Comparison of ENCODE assay signal across 12 cellular contexts in the genomic region with DNA sequence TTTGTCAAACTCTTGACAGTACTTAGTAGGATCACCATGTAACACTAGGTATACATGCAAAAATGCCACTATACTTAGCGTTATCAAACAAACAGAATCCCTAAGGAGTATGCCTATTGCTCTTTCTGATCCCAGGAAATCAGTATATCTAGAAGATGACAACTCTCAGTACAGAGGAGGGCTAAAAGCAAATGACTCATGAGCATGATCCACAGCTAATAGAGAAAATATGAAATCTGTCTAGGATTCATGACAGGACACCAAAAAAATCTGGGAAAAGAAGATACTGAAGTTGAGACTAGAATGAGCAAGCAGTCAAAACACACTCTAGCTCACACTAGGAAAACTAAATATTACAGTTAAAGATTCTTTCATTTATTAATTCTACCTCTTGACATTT.
DNase-seq lines count a peak whose midpoint lies in the region; ATAC-seq and TF ChIP-seq lines count a peak whose summit lies in the region.
"Had no signal": no experiment of that assay in that cellular context is flagged by ENCODE, and none has a peak within 500 bp of the region (broad histone marks: within the 10 kb centered on the region; RNA-seq: fewer than 3 reads in every experiment).

No MANE protein-coding gene starts in this region.

- no peaks in the 10 kb centered on the region for H3K9me3 Mint-ChIP-seq in activated naive CD4-positive, alpha-beta T cell treated with anti-CD3 and anti-CD28 coated beads, Interleukin-2, amount 50 U/mL, for 72 hours

- H3K79me2 ChIP-seq in ACC112 (ENCODE audit: control insufficient read depth, insufficient read depth, low read length, unreplicated experiment) (no peaks in the 10 kb centered on the region), GM23248 (ENCODE audit: insufficient read depth) (peaks cover 4% of the 10 kb centered on the region)

- H3K4me3 ChIP-seq in ACC112 (ENCODE audit: low read depth, low read length) (no peak overlapping the region), GM23248 (no peak overlapping the region), foreskin fibroblast (ENCODE audit: low read depth in 1 of 2, low read length in 2 of 2) (no peak overlapping the region)
- H3K4me3 ChIP-seq: cardiac muscle cell had no signal

- in situ Hi-C loops in GM23248 (cut with MboI), result no loop called here

- WGBS in GM23248 (ENCODE audit: low coverage in 1 of 2, low lambda C conversion rate in 2 of 2, missing lambda C conversion rate in 2 of 2), 2 experiments, result 75 to 78% methylated on average over 1 of the region's 1 CpG

- H3K4me2 ChIP-seq in GM23248 (ENCODE audit: unreplicated experiment), result peak overlapping the region; percentile 38

- H3K36me3 Mint-ChIP-seq in activated naive CD4-positive, alpha-beta T cell treated with anti-CD3 and anti-CD28 coated beads, Interleukin-2, amount 50 U/mL, for 72 hours, result peaks cover 0 to 45% of the 10 kb centered on the region in 2 donors

- H3K36me3 ChIP-seq in ACC112 (ENCODE audit: insufficient read depth, low read length) (no peaks in the 10 kb centered on the region), GM23248 (ENCODE audit: low read depth) (no peaks in the 10 kb centered on the region)

- no peak overlapping the region for H3K9ac ChIP-seq in GM23248

- no peaks in the 10 kb centered on the region for H4K20me1 ChIP-seq in GM23248 (ENCODE audit: insufficient read depth)

- H2AFZ ChIP-seq in ACC112 (ENCODE audit: low read length, unreplicated experiment) (no peak overlapping the region), GM23248 (no peak overlapping the region)

- peaks cover 15% of the 10 kb centered on the region; the same call in 1 of the 2 replicates for H3F3A ChIP-seq in GM23248 (ENCODE audit: insufficient read depth)

- peaks cover 26% of the 10 kb centered on the region for H3K4me1 ChIP-seq in ACC112 (ENCODE audit: control insufficient read depth, insufficient read depth, low read length, unreplicated experiment)
- peaks cover 34% of the 10 kb centered on the region for H3K4me1 ChIP-seq in GM23248 (ENCODE audit: insufficient read depth)

- TF ChIP-seq CTCF in foreskin fibroblast (IDR thresholded peaks at IDR 0.05; ENCODE audit: low read depth, low read length), result no peak

- intact Hi-C loops in Right ventricle myocardium inferior (cut with DNase I), result no loop called here

- H3K27ac ChIP-seq in ACC112 (ENCODE audit: low read depth, low read length) (peak overlapping the region; percentile 24; the same call in 1 of the 2 replicates), GM23248 (peak overlapping the region; percentile 50)
- H3K27ac ChIP-seq: cardiac muscle cell, neutrophil had no signal

- H3K9me3 ChIP-seq in GM23248 (ENCODE audit: low read depth), result no peaks in the 10 kb centered on the region
- H3K9me3 ChIP-seq: neutrophil had no signal

- peak overlapping the region; percentile 42 to 78 for H3K27ac Mint-ChIP-seq in activated naive CD4-positive, alpha-beta T cell treated with anti-CD3 and anti-CD28 coated beads, Interleukin-2, amount 50 U/mL, for 72 hours

- DNase-seq in GM23248, result peak; percentile 84
- DNase-seq in activated naive CD4-positive, alpha-beta T cell treated with anti-CD3 and anti-CD28 coated beads, Interleukin-2, amount 50 U/mL, for 72 hours (ENCODE audit: low spot score in 2 of 2), result no peak
- peak; percentile 55 to 79 for DNase-seq in foreskin fibroblast
- no peak for DNase-seq in COR-L47 (lab: John Stamatoyannopoulos, UW)
- DNase-seq in Right ventricle myocardium inferior (ENCODE audit: missing footprints), result no peak
- DNase-seq in stimulated activated CD4-positive, alpha-beta T cell treated with anti-CD3 and anti-CD28 coated beads, Interleukin-4, amount 100 ng/mL, for 24 hours, result no peak
- DNase-seq: H7, NCI-H2029 had no signal

- ATAC-seq in activated naive CD4-positive, alpha-beta T cell treated with anti-CD3 and anti-CD28 coated beads, Interleukin-2, amount 50 U/mL, for 72 hours, result no peak
- no peak for ATAC-seq in Right ventricle myocardium inferior
- no peak for ATAC-seq in HG03521 (IDR thresholded peaks at IDR 0.05; ENCODE audit: unreplicated experiment)

- no peaks in the 10 kb centered on the region for H3K9me2 ChIP-seq in GM23248 (ENCODE audit: insufficient read depth)

- no peaks in the 10 kb centered on the region for H3K27me3 ChIP-seq in ACC112 (ENCODE audit: insufficient read depth, low read length)
- H3K27me3 ChIP-seq in GM23248 (replicated peaks; ENCODE audit: insufficient read depth), result no peaks in the 10 kb centered on the region
- H3K27me3 ChIP-seq: cardiac muscle cell, neutrophil had no signal

Comparison
In these comparisons a context has a peak if more than half of its experiments do, and no peak if none do; other contexts are left out.
1. DNase-seq: peak in GM23248 (single experiment) and foreskin fibroblast (2 of 2); none in activated naive CD4-positive, alpha-beta T cell treated with anti-CD3 and anti-CD28 coated beads, Interleukin-2, amount 50 U/mL, for 72 hours (0 of 2), COR-L47 (single experiment), Right ventricle myocardium inferior (single experiment) and stimulated activated CD4-positive, alpha-beta T cell treated with anti-CD3 and anti-CD28 coated beads, Interleukin-4, amount 100 ng/mL, for 24 hours (single experiment).